Comparison of ENCODE assay signal across 22 cellular contexts in the genomic region with DNA sequence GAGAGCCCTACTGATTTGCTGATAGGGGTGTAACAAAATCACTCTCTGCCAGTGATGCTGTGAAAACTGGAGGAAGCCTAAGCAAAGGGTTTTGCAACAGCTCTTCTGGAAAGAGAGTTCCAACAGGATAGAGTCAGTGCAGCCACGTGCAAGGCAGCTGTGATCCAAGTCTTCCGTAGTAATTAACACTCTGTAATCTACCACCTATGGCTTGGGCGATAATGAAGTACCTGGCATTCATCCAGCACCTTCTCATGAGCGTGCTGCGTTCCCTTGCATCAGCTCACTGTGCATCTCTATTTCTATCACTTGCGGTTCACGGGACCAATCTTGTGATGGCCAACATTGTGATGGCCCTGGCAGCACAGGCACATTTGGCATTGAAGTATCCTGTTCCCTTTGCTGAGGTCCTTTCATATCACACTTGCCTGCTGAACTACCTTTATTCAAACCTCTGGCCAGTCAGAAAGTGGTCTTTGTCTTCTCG. TPM values are rescaled to one million over a fixed set of nuclear protein-coding genes. Genes with fewer than 3 reads are reported as not detected.
DNase-seq lines count a peak whose midpoint lies in the region; ATAC-seq and TF ChIP-seq lines count a peak whose summit lies in the region.
"Had no signal": no experiment of that assay in that cellular context is flagged by ENCODE, and none has a peak within 500 bp of the region (broad histone marks: within the 10 kb centered on the region; RNA-seq: fewer than 3 reads in every experiment).

No MANE protein-coding gene starts in this region.

- H3K9me2 ChIP-seq in GM23248 (ENCODE audit: insufficient read depth), result no peaks in the 10 kb centered on the region
- no peaks in the 10 kb centered on the region for H3K9me2 ChIP-seq in PC-9 (ENCODE audit: insufficient read depth)

- H3K79me2 ChIP-seq in GM23248 (ENCODE audit: insufficient read depth), result no peaks in the 10 kb centered on the region
- H3K79me2 ChIP-seq in PC-9 (ENCODE audit: low read depth), result no peaks in the 10 kb centered on the region
- H3K79me2 ChIP-seq: hepatocyte had no signal

- H3F3A ChIP-seq in GM23248 (ENCODE audit: insufficient read depth) (peaks cover 23% of the 10 kb centered on the region), PC-9 (ENCODE audit: insufficient read depth, low read depth) (no peaks in the 10 kb centered on the region)

- no TSS peak for BruUV-seq in PC-9 (replicated peaks; lab: Mats Ljungman, UMichigan)

- no peak for ATAC-seq in activated CD8-positive, alpha-beta memory T cell treated with anti-CD3 and anti-CD28 coated beads, Interleukin-2, amount 10 ng/mL, durations not matched to agents 7 days and 5 days
- ATAC-seq in left ventricle myocardium superior (peak; percentile 78), HG03139 (IDR thresholded peaks at IDR 0.05; ENCODE audit: unreplicated experiment) (no peak)
- ATAC-seq: lower lobe of right lung, psoas muscle had no signal

- H3K27ac Mint-ChIP-seq in activated CD8-positive, alpha-beta memory T cell treated with anti-CD3 and anti-CD28 coated beads, Interleukin-2, amount 10 ng/mL, durations not matched to agents 7 days and 5 days, result no peak overlapping the region

- POLR2A ChIA-PET in PC-9 (lab: Charles Lee; ENCODE audit: unreplicated experiment), result no interaction called here

- H3K27me3 Mint-ChIP-seq in activated CD8-positive, alpha-beta memory T cell treated with anti-CD3 and anti-CD28 coated beads, Interleukin-2, amount 10 ng/mL, durations not matched to agents 7 days and 5 days, result peaks cover 4% of the 10 kb centered on the region

- no peaks in the 10 kb centered on the region for H4K20me1 ChIP-seq in GM23248 (ENCODE audit: insufficient read depth)
- no peaks in the 10 kb centered on the region for H4K20me1 ChIP-seq in PC-9 (ENCODE audit: insufficient read depth)

- H3K36me3 ChIP-seq in GM23248 (ENCODE audit: low read depth) (no peaks in the 10 kb centered on the region), PC-9 (ENCODE audit: low read depth) (no peaks in the 10 kb centered on the region)
- H3K36me3 ChIP-seq: colonic mucosa, lower lobe of right lung, spleen had no signal

- H3K9ac ChIP-seq in GM23248, result no peak overlapping the region

- no peaks in the 10 kb centered on the region for H3K9me3 ChIP-seq in GM23248 (ENCODE audit: low read depth)
- H3K9me3 ChIP-seq in PC-9 (ENCODE audit: insufficient read depth, low read depth), result no peaks in the 10 kb centered on the region
- H3K9me3 ChIP-seq: colonic mucosa, lower lobe of right lung, psoas muscle, spleen had no signal

- H3K4me3 ChIP-seq in GM23248, result no peak overlapping the region
- no peak overlapping the region for H3K4me3 ChIP-seq in PC-9
- H3K4me3 ChIP-seq: colonic mucosa, hepatocyte, lower lobe of right lung, psoas muscle, spleen had no signal

- H3K27ac ChIP-seq in GM23248, result no peak overlapping the region
- no peak overlapping the region for H3K27ac ChIP-seq in PC-9
- H3K27ac ChIP-seq: colonic mucosa, hepatocyte, lower lobe of right lung, psoas muscle, spleen, VCaP had no signal

- peaks cover 15% of the 10 kb centered on the region for H3K4me1 Mint-ChIP-seq in activated CD8-positive, alpha-beta memory T cell treated with anti-CD3 and anti-CD28 coated beads, Interleukin-2, amount 10 ng/mL, durations not matched to agents 7 days and 5 days

- H3K36me3 Mint-ChIP-seq in activated CD8-positive, alpha-beta memory T cell treated with anti-CD3 and anti-CD28 coated beads, Interleukin-2, amount 10 ng/mL, durations not matched to agents 7 days and 5 days, result no peaks in the 10 kb centered on the region

- TF ChIP-seq CTCF in PC-9 (conservative IDR thresholded peaks at IDR 0.05), result no peak

- H3K4me1 ChIP-seq in GM23248 (ENCODE audit: insufficient read depth), result peaks cover 14% of the 10 kb centered on the region
- no peaks in the 10 kb centered on the region for H3K4me1 ChIP-seq in PC-9 (replicated peaks; ENCODE audit: insufficient read depth)
- H3K4me1 ChIP-seq: colonic mucosa, lower lobe of right lung, psoas muscle had no signal

- H3K4me2 ChIP-seq in GM23248 (ENCODE audit: unreplicated experiment) (no peak overlapping the region), PC-9 (no peak overlapping the region)
- H3K4me2 ChIP-seq: hepatocyte had no signal

- DNase-seq in NCI-H1436 (lab: John Stamatoyannopoulos, UW) (peak; percentile 10), NCI-H1436 treated with DMSO at 0.1 percent for 48 hours (lab: John Stamatoyannopoulos, UW) (no peak), GM23248 (peak; percentile 48), left ventricle myocardium superior (no peak), NCI-H345 treated with DMSO at 0.1 percent for 48 hours (lab: John Stamatoyannopoulos, UW; ENCODE audit: unreplicated experiment) (no peak), PC-9 (no peak)
- DNase-seq in activated CD8-positive, alpha-beta memory T cell treated with anti-CD3 and anti-CD28 coated beads, Interleukin-2, amount 10 ng/mL, durations not matched to agents 7 days and 5 days, result peak; percentile 37
- DNase-seq: activated CD4-positive, alpha-beta T cell treated with anti-CD3 and anti-CD28 coated beads, Interleukin-2, amount 50 U/mL, for 1 hour; activated gamma-delta T cell treated with Interleukin-2 at 50 U/mL for 16 hours; colonic mucosa; HCEC 1CT; Karpas-422; lower lobe of right lung; psoas muscle; SIG-M5; spleen; T-helper 1 cell had no signal

- CTCF ChIA-PET in activated CD8-positive, alpha-beta memory T cell treated with anti-CD3 and anti-CD28 coated beads, Interleukin-2, amount 10 ng/mL, durations not matched to agents 7 days and 5 days (lab: Charles Lee), result no interaction called here
- CTCF ChIA-PET in PC-9 (lab: Charles Lee), result no interaction called here

- intact Hi-C loops in left ventricle myocardium superior (cut with micrococcal nuclease) (no loop called here), PC-9 (cut with micrococcal nuclease; ENCODE audit: unreplicated experiment) (no loop called here)

- no peak overlapping the region for H3K4me3 Mint-ChIP-seq in activated CD8-positive, alpha-beta memory T cell treated with anti-CD3 and anti-CD28 coated beads, Interleukin-2, amount 10 ng/mL, durations not matched to agents 7 days and 5 days

- 29 to 33% methylated on average over 8 of the region's 8 CpGs for WGBS in GM23248 (ENCODE audit: low coverage in 1 of 2, low lambda C conversion rate in 2 of 2, missing lambda C conversion rate in 2 of 2), 2 experiments

- H2AFZ ChIP-seq in GM23248 (no peak overlapping the region), PC-9 (no peak overlapping the region)
- H2AFZ ChIP-seq: hepatocyte had no signal

- H3K27me3 ChIP-seq in GM23248 (replicated peaks; ENCODE audit: insufficient read depth) (peaks cover 45% of the 10 kb centered on the region), PC-9 (ENCODE audit: insufficient read depth, low read depth) (peaks cover 5% of the 10 kb centered on the region; the same call in 1 of the 2 replicates)
- H3K27me3 ChIP-seq: colonic mucosa, hepatocyte, spleen had no signal

- in situ Hi-C loops in GM23248 (cut with MboI), result no loop called here

- no peaks in the 10 kb centered on the region for H3K9me3 Mint-ChIP-seq in activated CD8-positive, alpha-beta memory T cell treated with anti-CD3 and anti-CD28 coated beads, Interleukin-2, amount 10 ng/mL, durations not matched to agents 7 days and 5 days (ENCODE audit: low read depth)

RNA-seq across cellular contexts. Expression of a gene that starts 48.2 kb away (rescaled TPM):
- not detected in 2 replicates for total RNA-seq in GM23248 (2014; rRNA removed; shearing (Covaris generic))
- polyA plus RNA-seq in GM23248 (2016; fragmentation: Nextera tagmentation; extraction: Ambion mirVana), result 0.23 and 0.70 TPM in 2 replicates
- total RNA-seq in activated CD8-positive, alpha-beta memory T cell treated with anti-CD3 and anti-CD28 coated beads, Interleukin-2, amount 10 ng/mL, durations not matched to agents 7 days and 5 days, result 100 to 1,000 TPM; 184 to 254 TPM
- 0.32 TPM for total RNA-seq in left ventricle myocardium superior
- not detected in 2 replicates for total RNA-seq in PC-9 (2021)
- total RNA-seq: A172 had no signal
- polyA plus RNA-seq: BJ had no signal

Comparison
In these comparisons a context has a peak if more than half of its experiments do, and no peak if none do; other contexts are left out.
1. DNase-seq: peak in NCI-H1436 (single experiment), GM23248 (single experiment) and activated CD8-positive, alpha-beta memory T cell treated with anti-CD3 and anti-CD28 coated beads, Interleukin-2, amount 10 ng/mL, durations not matched to agents 7 days and 5 days (single experiment); none in NCI-H1436 treated with DMSO at 0.1 percent for 48 hours (single experiment), left ventricle myocardium superior (single experiment), NCI-H345 treated with DMSO at 0.1 percent for 48 hours (single experiment) and PC-9 (0 of 2).
2. RNA of a gene that starts 48.2 kb away (total RNA-seq): 184 to 254 TPM in activated CD8-positive, alpha-beta memory T cell treated with anti-CD3 and anti-CD28 coated beads, Interleukin-2, amount 10 ng/mL, durations not matched to agents 7 days and 5 days; 0.32 TPM in left ventricle myocardium superior (single experiment), not detected in PC-9 and not detected in GM23248; every median in the first group is over 100 times any median in the second.